In genomic region chr19:17555480-17555928, GRCh38 we compare ENCODE assay signal across 8 cellular contexts. TPM values are rescaled to one million over a fixed set of nuclear protein-coding genes. Genes with fewer than 3 reads are reported as not detected.
DNase-seq lines count a peak whose midpoint lies in the region; ATAC-seq, FAIRE-seq and TF ChIP-seq lines count a peak whose summit lies in the region.

Gene COLGALT1, plus strand, starts transcription at chr19:17555649. Its CDS starts 65 bp downstream, at chr19:17555714.

- peak within 1 kb of the TSS in 3 of 4 donors; percentile 50 to 67 (median 60) for H3K27ac ChIP-seq in pancreas
- H3K27ac ChIP-seq in thyroid gland: peak within 1 kb of the TSS; percentile 55 to 82 (median 75)

- H3K9me3 ChIP-seq in pancreas: no peaks in the 10 kb centered on the region
- no peaks in the 10 kb centered on the region for H3K9me3 ChIP-seq in thyroid gland

- peak within 1 kb of the TSS; percentile 91 for H3K4me3 ChIP-seq in GM08714 (ENCODE audit: low read length)
- peak within 1 kb of the TSS; percentile 89 to 99 (median 96) for H3K4me3 ChIP-seq in pancreas
- H3K4me3 ChIP-seq in thyroid gland (replicated peaks in 1 of 3): peak within 1 kb of the TSS; percentile 93 to 95 (median 93)

- 0 to 1% methylated on average over 50 to 64 of the region's 64 CpGs for WGBS in pancreas, 2 donors
- WGBS in thyroid gland, 2 donors: no CpG with 5 or more reads among the region's 64 CpGs

- TF ChIP-seq POLR2A in thyroid gland (IDR thresholded peaks at IDR 0.05): peak in 1 of 2 donors; percentile 55

- no peak for FAIRE-seq in pancreas (lab: Jason Lieb, UNC)

- intact Hi-C loops in Right ventricle myocardium inferior (cut with DNase I): loop anchor here (5.0 kb wide), 2 partner anchors 43 to 83 kb away; partner anchors contain the start of genes PGLS and SLC27A1
- intact Hi-C loops in pancreas (cut with DNase I): no loop called here
- intact Hi-C loops in thyroid gland (cut with DNase I): loop anchor here (5.0 kb wide), 1 partner anchor 43 kb away; the partner anchor contains the start of gene PGLS

- H3K4me1 ChIP-seq in pancreas: peaks cover 0 to 9% (median 0%) of the 10 kb centered on the region in 3 donors
- peaks cover 12 to 15% of the 10 kb centered on the region in 2 donors for H3K4me1 ChIP-seq in thyroid gland

- H3K36me3 ChIP-seq in pancreas: peaks cover 0 to 8% (median 4%) of the 10 kb centered on the region in 3 donors
- peaks cover 0 to 4% of the 10 kb centered on the region in 2 donors for H3K36me3 ChIP-seq in thyroid gland

- no peaks in the 10 kb centered on the region for H3K27me3 ChIP-seq in pancreas
- no peaks in the 10 kb centered on the region for H3K27me3 ChIP-seq in thyroid gland

- ATAC-seq in HG02759 (IDR thresholded peaks at IDR 0.05; ENCODE audit: unreplicated experiment) (peak; percentile 93), Right ventricle myocardium inferior (peak; percentile 97), pancreas (peak; percentile 96 to 100 (median 98))

- DNase-seq in NCI-H1436 (lab: John Stamatoyannopoulos, UW) (peak; percentile 98), SW480 (ENCODE audit: low spot score) (peak; percentile 96), Right ventricle myocardium inferior (ENCODE audit: missing footprints) (peak; percentile 100), pancreas (peak; percentile 96 to 99 (median 98)), thyroid gland (peak; percentile 99)
- peak; percentile 97 for DNase-seq in activated naive CD8-positive, alpha-beta T cell treated with anti-CD3 and anti-CD28 coated beads, Interleukin-2, amount 50 U/mL, for 16 hours (ENCODE audit: low read depth, low spot score)

- TF ChIP-seq CTCF in pancreas (IDR thresholded peaks at IDR 0.05) (no peak), thyroid gland (IDR thresholded peaks at IDR 0.05) (peak in 1 of 6 experiments; percentile 27)

RNA-seq across cellular contexts. Expression of gene COLGALT1, which starts in this region (rescaled TPM):
- 35.5 TPM for total RNA-seq in Right ventricle myocardium inferior
- 10 to 100 TPM; 13.5 to 50.6 (median 19.5) TPM for total RNA-seq in pancreas
- 10 to 100 TPM; 27.6 to 34.4 TPM for polyA plus RNA-seq in pancreas
- 10 to 100 TPM; 19.3 to 35.9 (median 33.0) TPM for total RNA-seq in thyroid gland

Comparison
In these comparisons a context has a peak if more than half of its experiments do, and no peak if none do; other contexts are left out.
1. Peak in every context shown above with its lines: DNase-seq, ATAC-seq, H3K4me3 ChIP-seq and H3K27ac ChIP-seq.
2. intact Hi-C loops: an anchor here in Right ventricle myocardium inferior (5.0 kb wide) and thyroid gland (5.0 kb wide); none called in pancreas.